8 cellular contexts compared by ENCODE assay signal in the genomic region with DNA sequence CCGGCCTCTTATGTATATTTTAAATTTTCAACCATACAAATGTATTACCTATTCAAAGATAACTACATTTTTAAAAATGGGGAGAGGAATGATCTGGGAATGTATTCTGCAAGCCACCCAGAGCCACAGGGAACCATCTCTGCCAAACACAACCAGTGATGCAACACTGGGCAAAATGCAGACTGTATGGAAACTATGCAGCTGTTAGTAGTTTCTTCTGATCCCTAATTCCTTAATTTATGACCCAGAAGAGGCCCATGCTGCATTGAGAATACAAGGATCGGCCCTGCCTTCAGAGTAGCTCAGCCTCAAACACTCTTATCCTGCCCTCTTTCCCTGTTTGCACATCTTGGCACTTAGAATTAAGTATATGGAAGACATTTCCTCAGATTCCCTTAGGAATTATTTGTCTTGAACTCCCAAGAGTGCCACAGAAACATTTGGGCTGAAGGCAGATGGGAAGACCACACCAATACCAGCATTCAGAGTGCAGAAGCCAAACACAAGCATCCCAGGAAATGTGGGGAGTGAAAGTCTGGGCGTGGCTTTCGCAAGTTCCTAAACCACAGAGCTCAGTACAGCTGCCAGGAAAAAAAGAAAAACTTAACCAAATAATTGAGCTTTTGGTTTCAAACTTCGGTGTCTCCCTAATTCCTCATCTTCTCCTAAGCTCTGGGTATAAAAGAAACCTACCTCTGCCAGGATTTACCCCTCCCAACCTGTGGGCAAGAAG. TPM values are rescaled to one million over a fixed set of nuclear protein-coding genes. Genes with fewer than 3 reads are reported as not detected.
DNase-seq lines count a peak whose midpoint lies in the region; ATAC-seq and TF ChIP-seq lines count a peak whose summit lies in the region.

No MANE protein-coding gene starts in this region.

- TF ChIP-seq EP300 in SK-N-SH (IDR thresholded peaks at IDR 0.05; ENCODE audit: borderline replicate concordance in 1 of 2, low read depth in 1 of 2, low read length in 1 of 2): no peak

- POLR2A ChIA-PET in SK-N-SH (lab: Yijun Ruan, JAX): no interaction called here

- no peaks in the 10 kb centered on the region for H3K9me3 ChIP-seq in SK-N-SH

- H3K4me2 ChIP-seq in SK-N-SH: peak overlapping the region; percentile 65

- no peak overlapping the region for H3K4me3 Mint-ChIP-seq in stimulated activated memory B cell treated with anti-CD40 and anti-IgM and Interleukin-4, amounts not matched to agents 10 μg/mL and 1 μg/mL and 100 μg/mL, for 72 hours

- ATAC-seq in sciatic nerve: peak; percentile 85
- no peak for ATAC-seq in stimulated activated memory B cell treated with anti-CD40 and anti-IgM and Interleukin-4, amounts not matched to agents 10 μg/mL and 1 μg/mL and 100 μg/mL, for 72 hours

- H3K27me3 ChIP-seq in SK-N-SH (ENCODE audit: insufficient read depth): no peaks in the 10 kb centered on the region

- H3K36me3 ChIP-seq in SK-N-SH (replicated peaks in 1 of 2; ENCODE audit: control insufficient read depth in 1 of 2, insufficient read depth in 2 of 2, low read length in 1 of 2): peaks cover 19 to 36% of the 10 kb centered on the region in 2 experiments

- CTCF ChIA-PET in SK-N-SH (lab: Yijun Ruan, JAX): interaction anchor here (0.8 to 2.6 kb wide), 5 partner anchors 13 to 252 kb away, joined by 3 to 11 read pairs (median 5); no protein-coding TSS in a partner anchor

- peaks cover 30% of the 10 kb centered on the region for H3F3A ChIP-seq in SK-N-SH (replicated peaks; ENCODE audit: insufficient read depth)

- peak overlapping the region; percentile 53 to 87 for H3K27ac ChIP-seq in SK-N-SH (ENCODE audit: low read depth in 2 of 2, low read length in 1 of 2)

- peak overlapping the region; percentile 59; the same call in 1 of the 2 replicates for H3K9ac ChIP-seq in SK-N-SH

- DNase-seq in EH (ENCODE audit: low read depth): peak; percentile 73
- no peak for DNase-seq in SK-N-SH
- peak; percentile 91 for DNase-seq in fibroblast of gingiva (ENCODE audit: low read depth)
- DNase-seq in sciatic nerve (ENCODE audit: low spot score): peak; percentile 73
- DNase-seq in GM19238 (ENCODE audit: insufficient read length, low spot score): no peak
- DNase-seq in medulla oblongata (ENCODE audit: extremely low spot score): no peak
- DNase-seq in NCI-H2227 treated with DMSO at 0.1 percent for 48 hours (lab: John Stamatoyannopoulos, UW): no peak

- no peaks in the 10 kb centered on the region for H4K20me1 ChIP-seq in SK-N-SH (ENCODE audit: insufficient read depth)

- no peaks in the 10 kb centered on the region for H3K9me2 ChIP-seq in SK-N-SH

- peak overlapping the region in 1 of 2 experiments; percentile 9; a peak in 1 of 4 replicates for H3K4me3 ChIP-seq in SK-N-SH (ENCODE audit: low read depth in 2 of 2, low read length in 1 of 2)

- H3K27me3 Mint-ChIP-seq in stimulated activated memory B cell treated with anti-CD40 and anti-IgM and Interleukin-4, amounts not matched to agents 10 μg/mL and 1 μg/mL and 100 μg/mL, for 72 hours: no peaks in the 10 kb centered on the region

- peak overlapping the region; percentile 73 for H2AFZ ChIP-seq in SK-N-SH (ENCODE audit: low read depth)

- TF ChIP-seq RAD21 in SK-N-SH (IDR thresholded peaks at IDR 0.05; ENCODE audit: low read length): no peak

- H3K9me3 Mint-ChIP-seq in stimulated activated memory B cell treated with anti-CD40 and anti-IgM and Interleukin-4, amounts not matched to agents 10 μg/mL and 1 μg/mL and 100 μg/mL, for 72 hours: no peaks in the 10 kb centered on the region

- H3K27ac Mint-ChIP-seq in stimulated activated memory B cell treated with anti-CD40 and anti-IgM and Interleukin-4, amounts not matched to agents 10 μg/mL and 1 μg/mL and 100 μg/mL, for 72 hours: no peak overlapping the region

- peaks cover 18% of the 10 kb centered on the region for H3K4me1 Mint-ChIP-seq in stimulated activated memory B cell treated with anti-CD40 and anti-IgM and Interleukin-4, amounts not matched to agents 10 μg/mL and 1 μg/mL and 100 μg/mL, for 72 hours

- intact Hi-C loops in sciatic nerve (cut with DNase I): no loop called here

- peaks cover 44% of the 10 kb centered on the region for H3K36me3 Mint-ChIP-seq in stimulated activated memory B cell treated with anti-CD40 and anti-IgM and Interleukin-4, amounts not matched to agents 10 μg/mL and 1 μg/mL and 100 μg/mL, for 72 hours

- peaks cover 30% of the 10 kb centered on the region for H3K79me2 ChIP-seq in SK-N-SH (ENCODE audit: insufficient read depth)

- peaks cover 0 to 15% of the 10 kb centered on the region in 2 experiments; a peak in 2 of 4 replicates for H3K4me1 ChIP-seq in SK-N-SH (ENCODE audit: control insufficient read depth in 1 of 2, insufficient read depth in 2 of 2, low read depth in 1 of 2, low read length in 1 of 2)

- 70% methylated on average over 5 of the region's 5 CpGs for WGBS in SK-N-SH (ENCODE audit: low lambda C conversion rate)

- no peak for TF ChIP-seq CTCF in SK-N-SH (IDR thresholded peaks at IDR 0.05)

TF ChIP-seq in SK-N-SH, 30 proteins besides CTCF, POLR2A, EP300 and RAD21:
- TF ChIP-seq NRF1 (IDR thresholded peaks at IDR 0.05; ENCODE audit: low read depth, low read length): no peak
- TF ChIP-seq NFIC (IDR thresholded peaks at IDR 0.05; ENCODE audit: borderline replicate concordance): no peak
- TF ChIP-seq TCF12 (IDR thresholded peaks at IDR 0.05): no peak
- no peak for TF ChIP-seq TAF1 (IDR thresholded peaks at IDR 0.05; ENCODE audit: borderline replicate concordance, low read depth, low read length)
- TF ChIP-seq, protein P1, sequence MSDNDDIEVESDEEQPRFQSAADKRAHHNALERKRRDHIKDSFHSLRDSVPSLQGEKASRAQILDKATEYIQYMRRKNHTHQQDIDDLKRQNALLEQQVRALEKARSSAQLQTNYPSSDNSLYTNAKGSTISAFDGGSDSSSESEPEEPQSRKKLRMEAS (IDR thresholded peaks at IDR 0.05; ENCODE audit: low read depth): no peak

RNA-seq across cellular contexts. Expression of a gene that starts 5.3 kb away (rescaled TPM):
- 31.7 and 36.4 TPM in 2 replicates for polyA plus RNA-seq in SK-N-SH (2012; rRNA removed)
- 35.0 and 35.8 TPM in 2 replicates for polyA plus RNA-seq in SK-N-SH (2012; cell fraction: cytosol; rRNA removed)
- 19.0 and 26.1 TPM in 2 replicates for polyA plus RNA-seq in SK-N-SH (2012; cell fraction: nucleus; rRNA removed)
- total RNA-seq in sciatic nerve: 23.7 TPM

RNA-seq across cellular contexts. Expression of a gene that starts 19.8 kb away (rescaled TPM):
- polyA plus RNA-seq in SK-N-SH (2012; rRNA removed): 56.1 and 56.2 TPM in 2 replicates
- polyA plus RNA-seq in SK-N-SH (2012; cell fraction: cytosol; rRNA removed): 56.4 and 60.8 TPM in 2 replicates
- 37.9 and 42.6 TPM in 2 replicates for polyA plus RNA-seq in SK-N-SH (2012; cell fraction: nucleus; rRNA removed)
- 47.2 TPM for total RNA-seq in sciatic nerve

RNA-seq across cellular contexts. Expression of a gene that starts 27.5 kb away (rescaled TPM):
- 7.7 and 8.5 TPM in 2 replicates for polyA plus RNA-seq in SK-N-SH (2012; rRNA removed)
- 3.4 and 5.6 TPM in 2 replicates for polyA plus RNA-seq in SK-N-SH (2012; cell fraction: cytosol; rRNA removed)
- polyA plus RNA-seq in SK-N-SH (2012; cell fraction: nucleus; rRNA removed): 17.6 and 23.7 TPM in 2 replicates
- 33.2 TPM for total RNA-seq in sciatic nerve

RNA-seq across cellular contexts. Expression of a gene that starts 41.1 kb away (rescaled TPM):
- polyA plus RNA-seq in SK-N-SH (2012; rRNA removed): 25.9 and 41.1 TPM in 2 replicates
- polyA plus RNA-seq in SK-N-SH (2012; cell fraction: cytosol; rRNA removed): 27.1 and 31.8 TPM in 2 replicates
- polyA plus RNA-seq in SK-N-SH (2012; cell fraction: nucleus; rRNA removed): 13.9 and 23.8 TPM in 2 replicates
- 45.3 TPM for total RNA-seq in sciatic nerve

Comparison
In these comparisons a context has a peak if more than half of its experiments do, and no peak if none do; other contexts are left out.
1. DNase-seq: peak in EH (single experiment), fibroblast of gingiva (single experiment) and sciatic nerve (single experiment); none in SK-N-SH (single experiment), GM19238 (single experiment), medulla oblongata (single experiment) and NCI-H2227 treated with DMSO at 0.1 percent for 48 hours (single experiment).